ENCODE assay signal across 1 cellular context in genomic region chr7:156666368-156667109, GRCh38.
TF ChIP-seq lines count a peak whose summit lies in the region.

No MANE protein-coding gene starts in this region.

TF ChIP-seq in GM23338, 12 proteins besides CTCF, POLR2A, EP300 and RAD21 (continued from another document):
- no peak for TF ChIP-seq REST (IDR thresholded peaks at IDR 0.05; ENCODE audit: unreplicated experiment)
- TF ChIP-seq CREB1 (CRISPR knock-in tag; IDR thresholded peaks at IDR 0.05; ENCODE audit: low read depth): no peak
